In the genomic region with DNA sequence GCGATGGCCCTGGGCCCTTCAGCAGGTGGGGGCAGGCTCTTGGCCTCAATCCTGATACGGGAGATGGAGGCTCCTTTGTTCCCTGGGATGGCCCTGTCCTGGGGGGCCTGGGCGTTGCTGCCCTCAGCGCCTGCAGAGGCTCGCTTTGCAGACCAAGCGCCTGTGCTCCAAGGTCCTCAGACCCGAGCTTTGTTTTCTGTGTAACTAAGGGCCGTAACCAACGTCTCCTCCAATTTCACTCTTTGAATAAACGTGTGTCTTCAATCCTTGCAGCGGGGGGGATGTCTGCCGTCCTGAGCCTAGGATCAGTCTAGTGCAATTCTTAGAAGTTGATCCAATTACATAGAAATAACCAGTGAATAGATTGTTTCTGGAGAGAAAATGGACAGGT, we compare ENCODE assay signal across 7 cellular contexts. TPM values are rescaled to one million over a fixed set of nuclear protein-coding genes. Genes with fewer than 3 reads are reported as not detected.
DNase-seq lines count a peak whose midpoint lies in the region; FAIRE-seq and TF ChIP-seq lines count a peak whose summit lies in the region.
"Had no signal": no experiment of that assay in that cellular context is flagged by ENCODE, and none has a peak within 500 bp of the region (broad histone marks: within the 10 kb centered on the region; RNA-seq: fewer than 3 reads in every experiment).

No MANE protein-coding gene starts in this region.

- no peak for DNase-seq in activated T-cell treated with anti-CD3 and anti-CD28 coated beads, Interleukin-2, amount 50 U/mL, for 24 hours
- no peak for DNase-seq in activated T-cell treated with anti-CD3 and anti-CD28 coated beads, Interleukin-2, amount 50 U/mL, for 1 hour
- DNase-seq in endothelial cell of umbilical vein (ENCODE audit: low read depth, low spot score) = peak; percentile 16
- DNase-seq in stomach = no peak
- DNase-seq in NCI-H69 (lab: John Stamatoyannopoulos, UW) = no peak
- no peak for DNase-seq in NCI-H226

- peaks cover 46% of the 10 kb centered on the region for H3K4me1 Mint-ChIP-seq in activated T-cell treated with anti-CD3 and anti-CD28 coated beads, Interleukin-2, amount 50 U/mL, for 24 hours (ENCODE audit: low read depth)

- H3K4me2 ChIP-seq in endothelial cell of umbilical vein (ENCODE audit: insufficient read depth, low read length) = peak overlapping the region; percentile 4

- POLR2A ChIA-PET in endothelial cell of umbilical vein (lab: Charles Lee) = interaction anchor here (0.6 to 1.2 kb wide), 4 partner anchors 13 to 46 kb away, joined by 3 to 5 read pairs (median 4); no protein-coding TSS in a partner anchor

- H3K9me1 ChIP-seq in endothelial cell of umbilical vein (replicated peaks; ENCODE audit: control insufficient read depth, extremely low read depth, insufficient read depth, low read length) = no peaks in the 10 kb centered on the region

- no peak overlapping the region for H2AFZ ChIP-seq in endothelial cell of umbilical vein (ENCODE audit: low read depth, low read length)

- peaks cover 52 to 58% of the 10 kb centered on the region in 2 experiments for H3K36me3 ChIP-seq in endothelial cell of umbilical vein (ENCODE audit: control insufficient read depth in 2 of 2, extremely low read depth in 1 of 2, insufficient read depth in 2 of 2, low read length in 2 of 2)
- H3K36me3 ChIP-seq in stomach = peaks cover 56 to 75% (median 65%) of the 10 kb centered on the region in 4 donors

- H3K9ac ChIP-seq in endothelial cell of umbilical vein (replicated peaks; ENCODE audit: extremely low read depth, insufficient read depth, low read length) = no peak overlapping the region

- TF ChIP-seq EP300 in stomach (IDR thresholded peaks at IDR 0.05) = no peak

- peak overlapping the region; percentile 95 for H3K27ac Mint-ChIP-seq in activated T-cell treated with anti-CD3 and anti-CD28 coated beads, Interleukin-2, amount 50 U/mL, for 24 hours

- H3K4me3 ChIP-seq in endothelial cell of umbilical vein (replicated peaks in 1 of 3; ENCODE audit: insufficient read depth in 1 of 3, low read depth in 1 of 3, low read length in 3 of 3) (peak overlapping the region in 1 of 3 experiments; percentile 28), stomach (peak overlapping the region in 3 of 4 donors; percentile 22 to 97 (median 96))

- 44 to 65% (median 49%) methylated on average over 9 to 12 of the region's 12 CpGs for WGBS in stomach, 5 donors

- H3K36me3 Mint-ChIP-seq in activated T-cell treated with anti-CD3 and anti-CD28 coated beads, Interleukin-2, amount 50 U/mL, for 24 hours (ENCODE audit: low read depth) = peaks cover 83% of the 10 kb centered on the region

- CTCF ChIA-PET in endothelial cell of umbilical vein (lab: Charles Lee) = interaction anchor here (0.9 to 5.5 kb wide), 4 partner anchors 9 to 32 kb away, joined by 3 to 32 read pairs (median 4); no protein-coding TSS in a partner anchor

- H3K27me3 ChIP-seq in endothelial cell of umbilical vein (ENCODE audit: control insufficient read depth in 2 of 2, insufficient read depth in 2 of 2, low read length in 2 of 2) (no peaks in the 10 kb centered on the region), stomach (no peaks in the 10 kb centered on the region)

- H3K4me1 ChIP-seq in endothelial cell of umbilical vein (ENCODE audit: control insufficient read depth, extremely low read depth, insufficient read depth, low read length) (peaks cover 35% of the 10 kb centered on the region), stomach (peaks cover 52 to 74% (median 64%) of the 10 kb centered on the region in 4 donors)

- no peaks in the 10 kb centered on the region for H4K20me1 ChIP-seq in endothelial cell of umbilical vein (replicated peaks; ENCODE audit: control insufficient read depth, extremely low read depth, insufficient read depth, low read length)

- H3K9me3 Mint-ChIP-seq in activated T-cell treated with anti-CD3 and anti-CD28 coated beads, Interleukin-2, amount 50 U/mL, for 24 hours = no peaks in the 10 kb centered on the region

- H3K27ac ChIP-seq in endothelial cell of umbilical vein (ENCODE audit: insufficient read depth, low read depth, low read length) (no peak overlapping the region), stomach (peak overlapping the region in 3 of 5 donors; percentile 26 to 100 (median 100))

- dilution Hi-C loops in endothelial cell of umbilical vein (cut with MboI; ENCODE audit: extremely low pct_ligation_motif_present, low sequenced_read_pairs) = no loop called here

- H3K4me3 Mint-ChIP-seq in activated T-cell treated with anti-CD3 and anti-CD28 coated beads, Interleukin-2, amount 50 U/mL, for 24 hours = peak overlapping the region; percentile 90

- H3K9me3 ChIP-seq in endothelial cell of umbilical vein (replicated peaks; ENCODE audit: control insufficient read depth, insufficient read depth, low read length) (no peaks in the 10 kb centered on the region), stomach (no peaks in the 10 kb centered on the region)

- intact Hi-C loops in endothelial cell of umbilical vein (cut with micrococcal nuclease) = loop anchor here (1.0 kb wide), 2 partner anchors 20 to 32 kb away; no protein-coding TSS in a partner anchor
- intact Hi-C loops in stomach (cut with DNase I; ENCODE audit: low total_unique reads) = no loop called here

- peaks cover 97% of the 10 kb centered on the region for H3K79me2 ChIP-seq in endothelial cell of umbilical vein (ENCODE audit: control insufficient read depth, insufficient read depth, low read length)

- TF ChIP-seq CTCF in endothelial cell of umbilical vein (IDR thresholded peaks at IDR 0.05; ENCODE audit: extremely low read depth in 1 of 2, insufficient read depth in 1 of 2, low read depth in 1 of 2, low read length in 2 of 2) = no peak
- TF ChIP-seq CTCF in stomach (IDR thresholded peaks at IDR 0.05) = no peak

- peak; percentile 8 for FAIRE-seq in endothelial cell of umbilical vein (lab: Jason Lieb, UNC)

- TF ChIP-seq POLR2A in endothelial cell of umbilical vein (IDR thresholded peaks at IDR 0.05; ENCODE audit: low read depth, low read length) = no peak
- TF ChIP-seq POLR2A in stomach (IDR thresholded peaks at IDR 0.05) = no peak

- BruUV-seq in endothelial cell of umbilical vein (replicated peaks; lab: Mats Ljungman, UMichigan) = no TSS peak

- no peaks in the 10 kb centered on the region for H3K27me3 Mint-ChIP-seq in activated T-cell treated with anti-CD3 and anti-CD28 coated beads, Interleukin-2, amount 50 U/mL, for 24 hours

RNA-seq across cellular contexts. Expression of a gene that starts 5.2 kb away (rescaled TPM):
- 607 and 623 TPM in 2 replicates for total RNA-seq in endothelial cell of umbilical vein
- 382 and 465 TPM in 2 replicates for polyA plus RNA-seq in endothelial cell of umbilical vein
- 214 and 242 TPM in 2 replicates for polyA plus RNA-seq in endothelial cell of umbilical vein (2011; cell fraction: cytosol; rRNA removed)
- polyA plus RNA-seq in endothelial cell of umbilical vein (2011; cell fraction: nucleus; rRNA removed) = 500 and 584 TPM in 2 replicates
- 424 and 517 TPM in 2 replicates for polyA plus RNA-seq in endothelial cell of umbilical vein (2012)
- 274 and 326 TPM in 2 replicates for polyA minus RNA-seq in endothelial cell of umbilical vein
- 213 TPM for polyA minus RNA-seq in endothelial cell of umbilical vein (2011; cell fraction: cytosol; rRNA and poly(A)+ RNA removed)
- polyA minus RNA-seq in endothelial cell of umbilical vein (2011; cell fraction: nucleus; rRNA and poly(A)+ RNA removed) = 251 and 318 TPM in 2 replicates
- 100 to 1,000 TPM in 4 of 5 donors, 10 to 100 TPM in 1; 92.9 to 539 (median 173) TPM for total RNA-seq in stomach
- polyA plus RNA-seq in stomach = 10 to 100 TPM; 74.8 to 80.9 (median 74.8) TPM

RNA-seq across cellular contexts. Expression of a gene that starts 19.3 kb away (rescaled TPM):
- 0.76 and 1.2 TPM in 2 replicates for total RNA-seq in endothelial cell of umbilical vein
- polyA plus RNA-seq in endothelial cell of umbilical vein = 1.1 and 2.0 TPM in 2 replicates
- 0.30 and 0.52 TPM in 2 replicates for polyA plus RNA-seq in endothelial cell of umbilical vein (2011; cell fraction: cytosol; rRNA removed)
- 0.28 and 0.41 TPM in 2 replicates for polyA plus RNA-seq in endothelial cell of umbilical vein (2011; cell fraction: nucleus; rRNA removed)
- 1.3 and 5.6 TPM in 2 replicates for polyA plus RNA-seq in endothelial cell of umbilical vein (2012)
- 0.76 and 0.83 TPM in 2 replicates for polyA minus RNA-seq in endothelial cell of umbilical vein
- not detected for polyA minus RNA-seq in endothelial cell of umbilical vein (2011; cell fraction: cytosol; rRNA and poly(A)+ RNA removed)
- 0.19 TPM in 2 replicates for polyA minus RNA-seq in endothelial cell of umbilical vein (2011; cell fraction: nucleus; rRNA and poly(A)+ RNA removed)
- under 1 TPM in 1 of 5 donors, not detected in 4; 0.55 TPM for total RNA-seq in stomach
- under 1 TPM in 1 of 3 donors, not detected in 2; 0.46 TPM for polyA plus RNA-seq in stomach
- total RNA-seq: LHCN-M2 had no signal

RNA-seq across cellular contexts. Expression of a gene that starts 25.1 kb away (rescaled TPM):
- total RNA-seq in endothelial cell of umbilical vein (not detected in 2 replicates), stomach (under 1 TPM in 1 of 5 donors, not detected in 4; 0.55 TPM)
- polyA plus RNA-seq in endothelial cell of umbilical vein (0.12 TPM in 1 of 2 replicates, not detected in the other), stomach (1 to 10 TPM in 1 of 3 donors, under 1 TPM in 2; 0.53 to 1.5 (median 1.00) TPM)
- polyA plus RNA-seq in endothelial cell of umbilical vein (2011; cell fraction: cytosol; rRNA removed) = not detected in 2 replicates
- not detected in 2 replicates for polyA plus RNA-seq in endothelial cell of umbilical vein (2011; cell fraction: nucleus; rRNA removed)
- polyA plus RNA-seq in endothelial cell of umbilical vein (2012) = not detected in 2 replicates
- polyA minus RNA-seq in endothelial cell of umbilical vein = not detected in 2 replicates
- polyA minus RNA-seq in endothelial cell of umbilical vein (2011; cell fraction: cytosol; rRNA and poly(A)+ RNA removed) = not detected
- polyA minus RNA-seq in endothelial cell of umbilical vein (2011; cell fraction: nucleus; rRNA and poly(A)+ RNA removed) = not detected in 2 replicates
- total RNA-seq: LHCN-M2 had no signal

RNA-seq across cellular contexts. Expression of a gene that starts 38.3 kb away (rescaled TPM):
- total RNA-seq in endothelial cell of umbilical vein (not detected in 2 replicates), stomach (1 to 10 TPM in 1 of 5 donors, not detected in 4; 2.6 TPM)
- polyA plus RNA-seq in endothelial cell of umbilical vein (not detected in 2 replicates), stomach (under 1 TPM in 1 of 3 donors, not detected in 2; 0.15 TPM)
- not detected in 2 replicates for polyA plus RNA-seq in endothelial cell of umbilical vein (2011; cell fraction: cytosol; rRNA removed)
- not detected in 2 replicates for polyA plus RNA-seq in endothelial cell of umbilical vein (2011; cell fraction: nucleus; rRNA removed)
- polyA plus RNA-seq in endothelial cell of umbilical vein (2012) = not detected in 2 replicates
- not detected in 2 replicates for polyA minus RNA-seq in endothelial cell of umbilical vein
- polyA minus RNA-seq in endothelial cell of umbilical vein (2011; cell fraction: cytosol; rRNA and poly(A)+ RNA removed) = not detected
- not detected in 2 replicates for polyA minus RNA-seq in endothelial cell of umbilical vein (2011; cell fraction: nucleus; rRNA and poly(A)+ RNA removed)
- total RNA-seq: LHCN-M2 had no signal

RNA-seq across cellular contexts. Expression of a gene that starts 49.6 kb away (rescaled TPM):
- total RNA-seq in endothelial cell of umbilical vein (not detected in 2 replicates), stomach (10 to 100 TPM in 1 of 5 donors, 1 to 10 TPM in 1, not detected in 3; 2.9 to 10.5 TPM)
- polyA plus RNA-seq in endothelial cell of umbilical vein (not detected in 2 replicates), stomach (1 to 10 TPM in 2 of 3 donors, not detected in 1; 1.1 to 3.4 TPM)
- polyA plus RNA-seq in endothelial cell of umbilical vein (2011; cell fraction: cytosol; rRNA removed) = not detected in 2 replicates
- polyA plus RNA-seq in endothelial cell of umbilical vein (2011; cell fraction: nucleus; rRNA removed) = not detected in 2 replicates
- polyA plus RNA-seq in endothelial cell of umbilical vein (2012) = not detected in 2 replicates
- not detected in 2 replicates for polyA minus RNA-seq in endothelial cell of umbilical vein
- polyA minus RNA-seq in endothelial cell of umbilical vein (2011; cell fraction: cytosol; rRNA and poly(A)+ RNA removed) = not detected
- polyA minus RNA-seq in endothelial cell of umbilical vein (2011; cell fraction: nucleus; rRNA and poly(A)+ RNA removed) = not detected in 2 replicates
